ENCODE assay signal across 28 cellular contexts in the genomic region with DNA sequence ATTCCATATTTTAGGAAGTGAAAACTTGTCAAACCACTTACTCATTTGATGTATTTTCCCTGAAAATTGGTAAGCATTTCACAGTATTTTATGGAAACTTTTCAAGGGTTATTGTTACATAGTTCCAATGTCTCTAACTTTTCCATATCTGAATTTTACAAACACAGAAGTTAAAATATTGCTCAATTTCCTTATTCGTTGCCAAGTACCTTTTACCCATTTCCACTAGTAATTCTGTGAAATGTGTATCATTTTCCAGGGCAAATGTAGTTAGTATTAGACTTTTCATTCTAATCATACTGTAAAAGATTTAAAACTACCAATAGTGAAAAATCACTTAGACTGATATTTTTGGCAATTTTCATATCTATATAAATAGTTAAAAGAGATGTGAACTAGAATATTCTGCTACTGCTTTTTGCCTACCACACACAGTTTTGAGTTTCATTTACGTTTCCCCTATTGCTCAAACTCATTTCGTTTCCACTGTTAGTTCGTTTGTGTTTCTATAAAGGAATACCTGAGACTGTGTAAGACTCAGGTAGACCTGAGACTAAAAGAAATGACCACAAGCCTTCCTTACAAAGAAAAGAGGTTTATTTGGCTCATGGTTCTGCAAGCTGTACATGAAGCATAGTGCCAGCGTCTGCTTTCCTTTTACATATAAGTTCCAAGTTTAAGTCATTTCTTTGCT.
DNase-seq lines count a peak whose midpoint lies in the region; ATAC-seq and TF ChIP-seq lines count a peak whose summit lies in the region.
"Had no signal": no experiment of that assay in that cellular context is flagged by ENCODE, and none has a peak within 500 bp of the region (broad histone marks: within the 10 kb centered on the region; RNA-seq: fewer than 3 reads in every experiment).

No MANE protein-coding gene starts in this region.

- H3K27me3 ChIP-seq in osteoblast (ENCODE audit: insufficient read depth, low read length): no peaks in the 10 kb centered on the region
- H3K27me3 ChIP-seq: adrenal gland, body of pancreas, hepatocyte, uterus had no signal

- H3K27ac ChIP-seq in osteoblast (ENCODE audit: low read depth, low read length): no peak overlapping the region
- H3K27ac ChIP-seq: body of pancreas, hepatocyte, parathyroid adenoma, uterus had no signal

- peak; percentile 55 for ATAC-seq in HG03432 (IDR thresholded peaks at IDR 0.05; ENCODE audit: unreplicated experiment)
- ATAC-seq in GM18505 (IDR thresholded peaks at IDR 0.05; ENCODE audit: unreplicated experiment): no peak
- ATAC-seq: activated CD8-positive, alpha-beta T cell treated with anti-CD3 and anti-CD28 coated beads, Interleukin-2, amount 10 ng/mL, durations not matched to agents 7 days and 5 days; body of pancreas; esophagus mucosa; Panc1; stimulated activated naive CD8-positive, alpha-beta T cell treated with anti-CD3 and anti-CD28 coated beads, Interleukin-15, amount 100 ng/mL, for 72 hours had no signal

- H3K9me3 ChIP-seq in osteoblast (ENCODE audit: low read depth, low read length): no peaks in the 10 kb centered on the region
- H3K9me3 ChIP-seq: adrenal gland, body of pancreas, uterus had no signal

- peaks cover 4% of the 10 kb centered on the region for H3K4me1 ChIP-seq in osteoblast (ENCODE audit: insufficient read depth, low read length)
- H3K4me1 ChIP-seq: parathyroid adenoma, uterus had no signal

- H3K4me3 ChIP-seq in osteoblast (ENCODE audit: insufficient read depth, low read length): no peak overlapping the region
- H3K4me3 ChIP-seq: adrenal gland, body of pancreas, hepatocyte, smooth muscle cell, uterus had no signal

- peak; percentile 21 for DNase-seq in NOMO-1 treated with DMSO at 0.1 percent for 48 hours (lab: John Stamatoyannopoulos, UW; ENCODE audit: unreplicated experiment)
- no peak for DNase-seq in NOMO-1 treated with dmso at 0.1 percent for 144 hours (lab: John Stamatoyannopoulos, UW; ENCODE audit: unreplicated experiment)
- DNase-seq in dermis microvascular lymphatic vessel endothelial cell (ENCODE audit: low read depth in 2 of 2): peak; percentile 44 to 81
- peak; percentile 47 for DNase-seq in osteoblast (ENCODE audit: insufficient read length, low spot score, missing footprints)
- DNase-seq in DMS 273 (lab: John Stamatoyannopoulos, UW; ENCODE audit: unreplicated experiment): no peak
- DNase-seq in T-helper 9 cell: no peak
- DNase-seq: 8988T; activated CD8-positive, alpha-beta T cell treated with anti-CD3 and anti-CD28 coated beads, Interleukin-2, amount 10 ng/mL, durations not matched to agents 7 days and 5 days; activated naive CD4-positive, alpha-beta T cell treated with anti-CD3 and anti-CD28 coated beads for 36 hours; adrenal gland; body of pancreas; CD4-positive, CD25-positive, alpha-beta regulatory T cell; dermis blood vessel endothelial cell; NCI-H1417; NCI-H2029 treated with DMSO at 0.1 percent for 48 hours; NCI-H2227 treated with DMSO at 0.1 percent for 48 hours; NCI-H69; Right ventricle myocardium superior; stimulated activated CD4-positive, alpha-beta T cell treated with anti-CD3 and anti-CD28 coated beads, Interleukin-2, amount 100 ng/mL, for 24 hours; stimulated activated naive CD8-positive, alpha-beta T cell treated with anti-CD3 and anti-CD28 coated beads, Interleukin-15, amount 100 ng/mL, for 72 hours; uterus had no signal

- TF ChIP-seq POLR2A in GM18505 (IDR thresholded peaks at IDR 0.05; ENCODE audit: borderline replicate concordance, extremely low read depth, insufficient read depth, insufficient read length): no peak

- TF ChIP-seq CTCF in osteoblast (IDR thresholded peaks at IDR 0.05; ENCODE audit: extremely low read depth, low read depth, low read length): no peak

- H3K4me2 ChIP-seq in osteoblast (ENCODE audit: insufficient read depth, low read length): no peak overlapping the region
- H3K4me2 ChIP-seq: hepatocyte, smooth muscle cell had no signal

- peaks cover 6% of the 10 kb centered on the region for H3K36me3 ChIP-seq in osteoblast (ENCODE audit: insufficient read depth, low read length)
- H3K36me3 ChIP-seq: adrenal gland, uterus had no signal

- H4K20me1 ChIP-seq in osteoblast (ENCODE audit: insufficient read depth, low read length): no peaks in the 10 kb centered on the region

- H2AFZ ChIP-seq in osteoblast (ENCODE audit: low read length): no peak overlapping the region
- H2AFZ ChIP-seq: hepatocyte, parathyroid adenoma had no signal

- no peaks in the 10 kb centered on the region for H3K79me2 ChIP-seq in osteoblast (ENCODE audit: insufficient read depth, low read length)
- H3K79me2 ChIP-seq: hepatocyte, parathyroid adenoma had no signal

Comparison
In these comparisons a context has a peak if more than half of its experiments do, and no peak if none do; other contexts are left out.
1. DNase-seq: peak in NOMO-1 treated with DMSO at 0.1 percent for 48 hours (single experiment), dermis microvascular lymphatic vessel endothelial cell (2 of 2) and osteoblast (single experiment); none in NOMO-1 treated with dmso at 0.1 percent for 144 hours (single experiment), DMS 273 (single experiment) and T-helper 9 cell (single experiment).